Comparison of ENCODE assay signal across 1 cellular context in the genomic region with DNA sequence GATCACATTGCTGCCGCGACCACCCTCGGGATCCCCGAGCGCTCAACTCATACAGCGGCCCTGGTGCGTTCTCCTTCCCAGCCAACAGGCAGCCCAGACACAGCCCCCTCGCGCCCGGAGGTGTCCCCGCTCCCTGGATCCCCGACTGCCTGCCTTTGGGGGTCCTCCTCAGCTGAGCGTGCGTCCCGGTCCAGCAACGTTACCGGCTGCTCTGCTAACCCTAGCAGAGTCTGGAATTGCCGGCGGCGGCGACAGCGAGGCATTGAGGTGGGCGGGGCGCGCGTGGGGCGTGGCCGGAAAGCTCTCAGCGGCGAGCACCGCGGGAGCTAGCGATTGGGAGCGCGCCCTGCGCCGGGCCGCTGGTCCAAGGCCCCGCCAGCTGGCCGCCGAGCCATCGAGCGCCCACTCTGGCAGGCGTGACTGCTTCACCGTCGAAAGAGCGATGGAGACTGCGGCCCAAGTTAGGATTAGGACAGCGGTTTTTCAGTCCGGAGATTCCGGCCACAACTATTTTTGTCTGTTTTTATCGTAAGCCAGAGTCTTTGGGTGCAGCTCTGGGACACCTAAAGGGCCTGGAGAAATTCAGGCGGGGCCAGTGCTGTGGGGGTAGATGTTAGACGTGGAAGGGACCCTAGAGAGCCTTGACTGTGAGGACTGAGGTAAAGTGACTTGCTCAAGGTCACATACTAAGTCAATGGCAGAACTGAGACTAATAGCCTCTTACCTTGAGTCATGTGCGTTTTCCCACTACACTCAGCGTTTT.
TF ChIP-seq lines count a peak whose summit lies in the region.

A gene (minus strand): TSS at position 232 of the 763 bp plus-strand sequence. CDS start 17,575 bp downstream, outside the sequence.

TF ChIP-seq in HepG2, 621 proteins besides CTCF, POLR2A, EP300 and RAD21 (continued from another document and continues in another):
- TF ChIP-seq, protein P1, sequence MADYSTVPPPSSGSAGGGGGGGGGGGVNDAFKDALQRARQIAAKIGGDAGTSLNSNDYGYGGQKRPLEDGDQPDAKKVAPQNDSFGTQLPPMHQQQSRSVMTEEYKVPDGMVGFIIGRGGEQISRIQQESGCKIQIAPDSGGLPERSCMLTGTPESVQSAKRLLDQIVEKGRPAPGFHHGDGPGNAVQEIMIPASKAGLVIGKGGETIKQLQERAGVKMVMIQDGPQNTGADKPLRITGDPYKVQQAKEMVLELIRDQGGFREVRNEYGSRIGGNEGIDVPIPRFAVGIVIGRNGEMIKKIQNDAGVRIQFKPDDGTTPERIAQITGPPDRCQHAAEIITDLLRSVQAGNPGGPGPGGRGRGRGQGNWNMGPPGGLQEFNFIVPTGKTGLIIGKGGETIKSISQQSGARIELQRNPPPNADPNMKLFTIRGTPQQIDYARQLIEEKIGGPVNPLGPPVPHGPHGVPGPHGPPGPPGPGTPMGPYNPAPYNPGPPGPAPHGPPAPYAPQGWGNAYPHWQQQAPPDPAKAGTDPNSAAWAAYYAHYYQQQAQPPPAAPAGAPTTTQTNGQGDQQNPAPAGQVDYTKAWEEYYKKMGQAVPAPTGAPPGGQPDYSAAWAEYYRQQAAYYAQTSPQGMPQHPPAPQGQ (CRISPR knock-in tag; IDR thresholded peaks at IDR 0.05; ENCODE audit: borderline replicate concordance): peak; percentile 82; the same call in 1 of the 2 replicates
- TF ChIP-seq DMAP1 (CRISPR knock-in tag; IDR thresholded peaks at IDR 0.05) (peak; percentile 96), KMT2A (CRISPR knock-in tag; IDR thresholded peaks at IDR 0.05) (peak; percentile 83), PHF20 (CRISPR knock-in tag; IDR thresholded peaks at IDR 0.05) (peak; percentile 95), KLF9 (CRISPR knock-in tag; IDR thresholded peaks at IDR 0.05; ENCODE audit: low read depth) (peak; percentile 100), SYNCRIP (IDR thresholded peaks at IDR 0.05; ENCODE audit: insufficient read depth, low read depth, low read length) (no peak), TAF15 (IDR thresholded peaks at IDR 0.05; ENCODE audit: low read depth, low read length, poor library complexity, severe bottlenecking) (no peak), NFATC3 (CRISPR knock-in tag; IDR thresholded peaks at IDR 0.05) (peak; percentile 99; the same call in 1 of the 2 replicates), ZNF788 (CRISPR knock-in tag; IDR thresholded peaks at IDR 0.05; ENCODE audit: borderline replicate concordance) (peak; percentile 99), ZNF678 (CRISPR knock-in tag; IDR thresholded peaks at IDR 0.05) (peak; percentile 99), MTA3 (CRISPR knock-in tag; IDR thresholded peaks at IDR 0.05) (0 out of 2 replicates have a peak, but pooled peaks have one; percentile 78), TEAD3 (CRISPR knock-in tag; optimal IDR thresholded peaks at IDR 0.05; ENCODE audit: borderline replicate concordance) (peak; percentile 76), SP1 (IDR thresholded peaks at IDR 0.05) (peak; percentile 76; the same call in 1 of the 2 replicates), SP1 (CRISPR knock-in tag; IDR thresholded peaks at IDR 0.05) (peak; percentile 99), ZFP90 (CRISPR knock-in tag; IDR thresholded peaks at IDR 0.05; ENCODE audit: borderline replicate concordance) (peak; percentile 99), AGO1 (IDR thresholded peaks at IDR 0.05; ENCODE audit: low read depth, low read length, poor library complexity, severe bottlenecking) (peak; percentile 94), ZSCAN30 (CRISPR knock-in tag; IDR thresholded peaks at IDR 0.05) (peak; percentile 76; the same call in 1 of the 2 replicates)
- TF ChIP-seq, protein P2, sequence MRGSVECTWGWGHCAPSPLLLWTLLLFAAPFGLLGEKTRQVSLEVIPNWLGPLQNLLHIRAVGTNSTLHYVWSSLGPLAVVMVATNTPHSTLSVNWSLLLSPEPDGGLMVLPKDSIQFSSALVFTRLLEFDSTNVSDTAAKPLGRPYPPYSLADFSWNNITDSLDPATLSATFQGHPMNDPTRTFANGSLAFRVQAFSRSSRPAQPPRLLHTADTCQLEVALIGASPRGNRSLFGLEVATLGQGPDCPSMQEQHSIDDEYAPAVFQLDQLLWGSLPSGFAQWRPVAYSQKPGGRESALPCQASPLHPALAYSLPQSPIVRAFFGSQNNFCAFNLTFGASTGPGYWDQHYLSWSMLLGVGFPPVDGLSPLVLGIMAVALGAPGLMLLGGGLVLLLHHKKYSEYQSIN (CRISPR knock-in tag; IDR thresholded peaks at IDR 0.05; ENCODE audit: borderline replicate concordance): no peak
- TF ChIP-seq, protein P3, sequence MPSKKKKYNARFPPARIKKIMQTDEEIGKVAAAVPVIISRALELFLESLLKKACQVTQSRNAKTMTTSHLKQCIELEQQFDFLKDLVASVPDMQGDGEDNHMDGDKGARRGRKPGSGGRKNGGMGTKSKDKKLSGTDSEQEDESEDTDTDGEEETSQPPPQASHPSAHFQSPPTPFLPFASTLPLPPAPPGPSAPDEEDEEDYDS (CRISPR knock-in tag; IDR thresholded peaks at IDR 0.05): peak; percentile 100
- TF ChIP-seq, protein P4, sequence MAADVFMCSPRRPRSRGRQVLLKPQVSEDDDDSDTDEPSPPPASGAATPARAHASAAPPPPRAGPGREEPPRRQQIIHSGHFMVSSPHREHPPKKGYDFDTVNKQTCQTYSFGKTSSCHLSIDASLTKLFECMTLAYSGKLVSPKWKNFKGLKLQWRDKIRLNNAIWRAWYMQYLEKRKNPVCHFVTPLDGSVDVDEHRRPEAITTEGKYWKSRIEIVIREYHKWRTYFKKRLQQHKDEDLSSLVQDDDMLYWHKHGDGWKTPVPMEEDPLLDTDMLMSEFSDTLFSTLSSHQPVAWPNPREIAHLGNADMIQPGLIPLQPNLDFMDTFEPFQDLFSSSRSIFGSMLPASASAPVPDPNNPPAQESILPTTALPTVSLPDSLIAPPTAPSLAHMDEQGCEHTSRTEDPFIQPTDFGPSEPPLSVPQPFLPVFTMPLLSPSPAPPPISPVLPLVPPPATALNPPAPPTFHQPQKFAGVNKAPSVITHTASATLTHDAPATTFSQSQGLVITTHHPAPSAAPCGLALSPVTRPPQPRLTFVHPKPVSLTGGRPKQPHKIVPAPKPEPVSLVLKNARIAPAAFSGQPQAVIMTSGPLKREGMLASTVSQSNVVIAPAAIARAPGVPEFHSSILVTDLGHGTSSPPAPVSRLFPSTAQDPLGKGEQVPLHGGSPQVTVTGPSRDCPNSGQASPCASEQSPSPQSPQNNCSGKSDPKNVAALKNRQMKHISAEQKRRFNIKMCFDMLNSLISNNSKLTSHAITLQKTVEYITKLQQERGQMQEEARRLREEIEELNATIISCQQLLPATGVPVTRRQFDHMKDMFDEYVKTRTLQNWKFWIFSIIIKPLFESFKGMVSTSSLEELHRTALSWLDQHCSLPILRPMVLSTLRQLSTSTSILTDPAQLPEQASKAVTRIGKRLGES (CRISPR knock-in tag; IDR thresholded peaks at IDR 0.05; ENCODE audit: borderline replicate concordance): peak; percentile 53; the same call in 1 of the 2 replicates
- TF ChIP-seq, protein P5, sequence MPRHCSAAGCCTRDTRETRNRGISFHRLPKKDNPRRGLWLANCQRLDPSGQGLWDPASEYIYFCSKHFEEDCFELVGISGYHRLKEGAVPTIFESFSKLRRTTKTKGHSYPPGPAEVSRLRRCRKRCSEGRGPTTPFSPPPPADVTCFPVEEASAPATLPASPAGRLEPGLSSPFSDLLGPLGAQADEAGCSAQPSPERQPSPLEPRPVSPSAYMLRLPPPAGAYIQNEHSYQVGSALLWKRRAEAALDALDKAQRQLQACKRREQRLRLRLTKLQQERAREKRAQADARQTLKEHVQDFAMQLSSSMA (CRISPR knock-in tag; IDR thresholded peaks at IDR 0.05): peak; percentile 98
- TF ChIP-seq, protein P6, sequence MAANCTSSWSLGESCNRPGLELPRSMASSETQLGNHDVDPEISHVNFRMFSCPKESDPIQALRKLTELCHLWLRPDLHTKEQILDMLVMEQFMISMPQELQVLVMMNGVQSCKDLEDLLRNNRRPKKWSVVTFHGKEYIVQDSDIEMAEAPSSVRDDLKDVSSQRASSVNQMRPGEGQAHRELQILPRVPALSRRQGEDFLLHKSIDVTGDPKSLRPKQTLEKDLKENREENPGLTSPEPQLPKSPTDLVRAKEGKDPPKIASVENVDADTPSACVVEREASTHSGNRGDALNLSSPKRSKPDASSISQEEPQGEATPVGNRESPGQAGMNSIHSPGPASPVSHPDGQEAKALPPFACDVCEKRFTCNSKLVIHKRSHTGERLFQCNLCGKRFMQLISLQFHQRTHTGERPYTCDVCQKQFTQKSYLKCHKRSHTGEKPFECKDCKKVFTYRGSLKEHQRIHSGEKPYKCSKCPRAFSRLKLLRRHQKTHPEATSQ (CRISPR knock-in tag; IDR thresholded peaks at IDR 0.05; ENCODE audit: borderline replicate concordance): peak; percentile 97
- TF ChIP-seq, protein P7, sequence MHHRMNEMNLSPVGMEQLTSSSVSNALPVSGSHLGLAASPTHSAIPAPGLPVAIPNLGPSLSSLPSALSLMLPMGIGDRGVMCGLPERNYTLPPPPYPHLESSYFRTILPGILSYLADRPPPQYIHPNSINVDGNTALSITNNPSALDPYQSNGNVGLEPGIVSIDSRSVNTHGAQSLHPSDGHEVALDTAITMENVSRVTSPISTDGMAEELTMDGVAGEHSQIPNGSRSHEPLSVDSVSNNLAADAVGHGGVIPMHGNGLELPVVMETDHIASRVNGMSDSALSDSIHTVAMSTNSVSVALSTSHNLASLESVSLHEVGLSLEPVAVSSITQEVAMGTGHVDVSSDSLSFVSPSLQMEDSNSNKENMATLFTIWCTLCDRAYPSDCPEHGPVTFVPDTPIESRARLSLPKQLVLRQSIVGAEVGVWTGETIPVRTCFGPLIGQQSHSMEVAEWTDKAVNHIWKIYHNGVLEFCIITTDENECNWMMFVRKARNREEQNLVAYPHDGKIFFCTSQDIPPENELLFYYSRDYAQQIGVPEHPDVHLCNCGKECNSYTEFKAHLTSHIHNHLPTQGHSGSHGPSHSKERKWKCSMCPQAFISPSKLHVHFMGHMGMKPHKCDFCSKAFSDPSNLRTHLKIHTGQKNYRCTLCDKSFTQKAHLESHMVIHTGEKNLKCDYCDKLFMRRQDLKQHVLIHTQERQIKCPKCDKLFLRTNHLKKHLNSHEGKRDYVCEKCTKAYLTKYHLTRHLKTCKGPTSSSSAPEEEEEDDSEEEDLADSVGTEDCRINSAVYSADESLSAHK (CRISPR knock-in tag; IDR thresholded peaks at IDR 0.05; ENCODE audit: borderline replicate concordance): 0 out of 2 replicates have a peak, but pooled peaks have one; percentile 84
- TF ChIP-seq, protein P8, sequence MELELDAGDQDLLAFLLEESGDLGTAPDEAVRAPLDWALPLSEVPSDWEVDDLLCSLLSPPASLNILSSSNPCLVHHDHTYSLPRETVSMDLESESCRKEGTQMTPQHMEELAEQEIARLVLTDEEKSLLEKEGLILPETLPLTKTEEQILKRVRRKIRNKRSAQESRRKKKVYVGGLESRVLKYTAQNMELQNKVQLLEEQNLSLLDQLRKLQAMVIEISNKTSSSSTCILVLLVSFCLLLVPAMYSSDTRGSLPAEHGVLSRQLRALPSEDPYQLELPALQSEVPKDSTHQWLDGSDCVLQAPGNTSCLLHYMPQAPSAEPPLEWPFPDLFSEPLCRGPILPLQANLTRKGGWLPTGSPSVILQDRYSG (CRISPR knock-in tag; IDR thresholded peaks at IDR 0.05): peak; percentile 98
- TF ChIP-seq, protein P9, sequence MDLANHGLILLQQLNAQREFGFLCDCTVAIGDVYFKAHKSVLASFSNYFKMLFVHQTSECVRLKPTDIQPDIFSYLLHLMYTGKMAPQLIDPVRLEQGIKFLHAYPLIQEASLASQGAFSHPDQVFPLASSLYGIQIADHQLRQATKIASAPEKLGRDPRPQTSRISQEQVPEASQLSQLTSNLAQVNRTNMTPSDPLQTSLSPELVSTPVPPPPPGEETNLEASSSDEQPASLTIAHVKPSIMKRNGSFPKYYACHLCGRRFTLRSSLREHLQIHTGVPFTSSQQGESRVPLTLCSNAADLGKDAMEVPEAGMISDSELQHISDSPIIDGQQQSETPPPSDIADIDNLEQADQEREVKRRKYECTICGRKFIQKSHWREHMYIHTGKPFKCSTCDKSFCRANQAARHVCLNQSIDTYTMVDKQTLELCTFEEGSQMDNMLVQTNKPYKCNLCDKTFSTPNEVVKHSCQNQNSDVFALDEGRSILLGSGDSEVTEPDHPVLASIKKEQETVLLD (CRISPR knock-in tag; IDR thresholded peaks at IDR 0.05; ENCODE audit: low read depth): peak; percentile 98
- TF ChIP-seq, protein P10, sequence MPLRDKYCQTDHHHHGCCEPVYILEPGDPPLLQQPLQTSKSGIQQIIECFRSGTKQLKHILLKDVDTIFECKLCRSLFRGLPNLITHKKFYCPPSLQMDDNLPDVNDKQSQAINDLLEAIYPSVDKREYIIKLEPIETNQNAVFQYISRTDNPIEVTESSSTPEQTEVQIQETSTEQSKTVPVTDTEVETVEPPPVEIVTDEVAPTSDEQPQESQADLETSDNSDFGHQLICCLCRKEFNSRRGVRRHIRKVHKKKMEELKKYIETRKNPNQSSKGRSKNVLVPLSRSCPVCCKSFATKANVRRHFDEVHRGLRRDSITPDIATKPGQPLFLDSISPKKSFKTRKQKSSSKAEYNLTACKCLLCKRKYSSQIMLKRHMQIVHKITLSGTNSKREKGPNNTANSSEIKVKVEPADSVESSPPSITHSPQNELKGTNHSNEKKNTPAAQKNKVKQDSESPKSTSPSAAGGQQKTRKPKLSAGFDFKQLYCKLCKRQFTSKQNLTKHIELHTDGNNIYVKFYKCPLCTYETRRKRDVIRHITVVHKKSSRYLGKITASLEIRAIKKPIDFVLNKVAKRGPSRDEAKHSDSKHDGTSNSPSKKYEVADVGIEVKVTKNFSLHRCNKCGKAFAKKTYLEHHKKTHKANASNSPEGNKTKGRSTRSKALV (CRISPR knock-in tag; IDR thresholded peaks at IDR 0.05): no peak
- TF ChIP-seq, protein P11, sequence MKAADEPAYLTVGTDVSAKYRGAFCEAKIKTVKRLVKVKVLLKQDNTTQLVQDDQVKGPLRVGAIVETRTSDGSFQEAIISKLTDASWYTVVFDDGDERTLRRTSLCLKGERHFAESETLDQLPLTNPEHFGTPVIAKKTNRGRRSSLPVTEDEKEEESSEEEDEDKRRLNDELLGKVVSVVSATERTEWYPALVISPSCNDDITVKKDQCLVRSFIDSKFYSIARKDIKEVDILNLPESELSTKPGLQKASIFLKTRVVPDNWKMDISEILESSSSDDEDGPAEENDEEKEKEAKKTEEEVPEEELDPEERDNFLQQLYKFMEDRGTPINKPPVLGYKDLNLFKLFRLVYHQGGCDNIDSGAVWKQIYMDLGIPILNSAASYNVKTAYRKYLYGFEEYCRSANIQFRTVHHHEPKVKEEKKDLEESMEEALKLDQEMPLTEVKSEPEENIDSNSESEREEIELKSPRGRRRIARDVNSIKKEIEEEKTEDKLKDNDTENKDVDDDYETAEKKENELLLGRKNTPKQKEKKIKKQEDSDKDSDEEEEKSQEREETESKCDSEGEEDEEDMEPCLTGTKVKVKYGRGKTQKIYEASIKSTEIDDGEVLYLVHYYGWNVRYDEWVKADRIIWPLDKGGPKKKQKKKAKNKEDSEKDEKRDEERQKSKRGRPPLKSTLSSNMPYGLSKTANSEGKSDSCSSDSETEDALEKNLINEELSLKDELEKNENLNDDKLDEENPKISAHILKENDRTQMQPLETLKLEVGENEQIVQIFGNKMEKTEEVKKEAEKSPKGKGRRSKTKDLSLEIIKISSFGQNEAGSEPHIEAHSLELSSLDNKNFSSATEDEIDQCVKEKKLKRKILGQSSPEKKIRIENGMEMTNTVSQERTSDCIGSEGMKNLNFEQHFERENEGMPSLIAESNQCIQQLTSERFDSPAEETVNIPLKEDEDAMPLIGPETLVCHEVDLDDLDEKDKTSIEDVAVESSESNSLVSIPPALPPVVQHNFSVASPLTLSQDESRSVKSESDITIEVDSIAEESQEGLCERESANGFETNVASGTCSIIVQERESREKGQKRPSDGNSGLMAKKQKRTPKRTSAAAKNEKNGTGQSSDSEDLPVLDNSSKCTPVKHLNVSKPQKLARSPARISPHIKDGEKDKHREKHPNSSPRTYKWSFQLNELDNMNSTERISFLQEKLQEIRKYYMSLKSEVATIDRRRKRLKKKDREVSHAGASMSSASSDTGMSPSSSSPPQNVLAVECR (CRISPR knock-in tag; IDR thresholded peaks at IDR 0.05; ENCODE audit: borderline replicate concordance): peak; percentile 100
- TF ChIP-seq, protein P12, sequence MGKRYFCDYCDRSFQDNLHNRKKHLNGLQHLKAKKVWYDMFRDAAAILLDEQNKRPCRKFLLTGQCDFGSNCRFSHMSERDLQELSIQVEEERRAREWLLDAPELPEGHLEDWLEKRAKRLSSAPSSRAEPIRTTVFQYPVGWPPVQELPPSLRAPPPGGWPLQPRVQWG (CRISPR knock-in tag; IDR thresholded peaks at IDR 0.05; ENCODE audit: borderline replicate concordance, low read depth): no peak
